ENCODE assay signal across 26 cellular contexts in the genomic region with DNA sequence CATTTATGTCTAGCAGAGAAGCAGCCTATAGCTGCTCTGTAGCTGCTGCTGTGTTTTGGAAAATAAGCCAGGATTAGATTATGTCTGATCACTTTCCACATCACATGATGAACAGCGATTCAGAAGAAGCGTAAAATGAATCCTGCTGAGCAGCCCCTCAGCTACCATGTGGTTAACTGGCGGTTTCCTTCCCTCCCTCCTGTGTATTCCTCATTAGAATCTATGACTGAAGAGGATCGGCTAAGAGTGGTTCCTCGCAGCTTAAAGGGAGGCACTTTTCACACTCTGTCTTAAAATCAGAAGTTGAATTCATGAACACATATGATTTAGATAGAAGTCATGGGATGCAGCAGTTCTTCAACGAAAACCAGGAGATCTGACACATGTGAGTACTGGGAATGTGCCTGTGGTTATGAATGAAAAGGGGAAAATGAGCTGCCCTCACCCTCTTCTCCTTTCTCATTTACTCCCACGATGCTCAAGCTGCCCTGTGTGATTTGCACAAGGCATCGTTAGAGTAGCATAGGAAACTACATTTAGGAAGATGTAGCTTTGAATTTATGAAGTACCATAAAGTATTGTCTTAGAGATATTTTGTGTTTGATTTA. TPM values are rescaled to one million over a fixed set of nuclear protein-coding genes. Genes with fewer than 3 reads are reported as not detected.
DNase-seq lines count a peak whose midpoint lies in the region; ATAC-seq, FAIRE-seq and TF ChIP-seq lines count a peak whose summit lies in the region.
"Had no signal": no experiment of that assay in that cellular context is flagged by ENCODE, and none has a peak within 500 bp of the region (broad histone marks: within the 10 kb centered on the region; RNA-seq: fewer than 3 reads in every experiment).

A gene with protein sequence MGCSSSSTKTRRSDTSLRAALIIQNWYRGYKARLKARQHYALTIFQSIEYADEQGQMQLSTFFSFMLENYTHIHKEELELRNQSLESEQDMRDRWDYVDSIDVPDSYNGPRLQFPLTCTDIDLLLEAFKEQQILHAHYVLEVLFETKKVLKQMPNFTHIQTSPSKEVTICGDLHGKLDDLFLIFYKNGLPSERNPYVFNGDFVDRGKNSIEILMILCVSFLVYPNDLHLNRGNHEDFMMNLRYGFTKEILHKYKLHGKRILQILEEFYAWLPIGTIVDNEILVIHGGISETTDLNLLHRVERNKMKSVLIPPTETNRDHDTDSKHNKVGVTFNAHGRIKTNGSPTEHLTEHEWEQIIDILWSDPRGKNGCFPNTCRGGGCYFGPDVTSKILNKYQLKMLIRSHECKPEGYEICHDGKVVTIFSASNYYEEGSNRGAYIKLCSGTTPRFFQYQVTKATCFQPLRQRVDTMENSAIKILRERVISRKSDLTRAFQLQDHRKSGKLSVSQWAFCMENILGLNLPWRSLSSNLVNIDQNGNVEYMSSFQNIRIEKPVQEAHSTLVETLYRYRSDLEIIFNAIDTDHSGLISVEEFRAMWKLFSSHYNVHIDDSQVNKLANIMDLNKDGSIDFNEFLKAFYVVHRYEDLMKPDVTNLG (plus strand): TSS at position 204 of the 608 bp plus-strand sequence. CDS start 136 bp downstream, at position 340.

- no peak for TF ChIP-seq CTCF in GM13977 (IDR thresholded peaks at IDR 0.05; ENCODE audit: extremely low read depth, insufficient read depth, missing control alignments)
- no peak for TF ChIP-seq CTCF in GM12878 (IDR thresholded peaks at IDR 0.05 in 2 of 3, conservative IDR thresholded peaks at IDR 0.05 in 1 of 3; ENCODE audit: control insufficient read depth in 2 of 3, extremely low read depth in 1 of 3, insufficient read depth in 1 of 3, low read depth in 3 of 3, low read length in 3 of 3)
- TF ChIP-seq CTCF in osteocyte (IDR thresholded peaks at IDR 0.05): no peak

- DNase-seq in GM13977 (ENCODE audit: low spot score) (peak; percentile 24), NCI-H524 treated with DMSO at 0.1 percent for 48 hours (lab: John Stamatoyannopoulos, UW) (peak; percentile 14), GM12878 (ENCODE audit: low read depth, low spot score) (no peak), superior temporal gyrus (ENCODE audit: extremely low spot score) (peak; percentile 27), osteocyte (ENCODE audit: extremely low spot score, unreplicated experiment) (no peak)
- DNase-seq: activated CD4-positive, alpha-beta T cell treated with anti-CD3 and anti-CD28 coated beads, Interleukin-2, amount 10 ng/mL, durations not matched to agents 7 days and 5 days; activated naive CD8-positive, alpha-beta T cell treated with anti-CD3 and anti-CD28 coated beads for 36 hours; Caco-2; EL; immature natural killer cell; left lung; midbrain; NCI-H2029 treated with DMSO at 0.1 percent for 48 hours; NCI-H774; SHP77; spleen; stimulated activated CD4-positive, alpha-beta T cell treated with anti-CD3 and anti-CD28 coated beads, Interleukin-4, amount 100 ng/mL, for 4 hours; stomach; upper lobe of right lung had no signal

- H3K9me3 Mint-ChIP-seq in osteocyte (ENCODE audit: unreplicated experiment): peaks cover 2% of the 10 kb centered on the region
- H3K9me3 Mint-ChIP-seq: activated CD4-positive, alpha-beta T cell treated with anti-CD3 and anti-CD28 coated beads, Interleukin-2, amount 10 ng/mL, durations not matched to agents 7 days and 5 days; activated naive CD8-positive, alpha-beta T cell treated with anti-CD3 and anti-CD28 coated beads for 36 hours; activated T-helper 17 cell treated with anti-CD3 and anti-CD28 coated beads, Interleukin-2, amount 50 U/mL, for 72 hours; immature natural killer cell; neural crest cell had no signal

- in situ Hi-C loops in GM13977 (cut with MboI; ENCODE audit: low pct_unique_long_range_greater_than_20kb, low sequenced_read_pairs, unreplicated experiment): no loop called here
- in situ Hi-C loops in GM12878 (cut with MboI): no loop called here

- H3K27me3 Mint-ChIP-seq in osteocyte (ENCODE audit: unreplicated experiment): no peaks in the 10 kb centered on the region
- H3K27me3 Mint-ChIP-seq: activated CD4-positive, alpha-beta T cell treated with anti-CD3 and anti-CD28 coated beads, Interleukin-2, amount 10 ng/mL, durations not matched to agents 7 days and 5 days; activated naive CD8-positive, alpha-beta T cell treated with anti-CD3 and anti-CD28 coated beads for 36 hours; activated T-helper 17 cell treated with anti-CD3 and anti-CD28 coated beads, Interleukin-2, amount 50 U/mL, for 72 hours had no signal

- H3K79me2 ChIP-seq in GM12878 (ENCODE audit: control insufficient read depth, insufficient read depth, low read length): no peaks in the 10 kb centered on the region

- H3K4me1 ChIP-seq in GM12878 (ENCODE audit: control insufficient read depth, insufficient read depth, low read length): no peaks in the 10 kb centered on the region
- H3K4me1 ChIP-seq: Caco-2, spleen, upper lobe of right lung had no signal

- H3K27me3 ChIP-seq in GM12878 (replicated peaks in 1 of 2; ENCODE audit: control insufficient read depth in 2 of 2, insufficient read depth in 2 of 2, low read length in 1 of 2): no peaks in the 10 kb centered on the region
- H3K27me3 ChIP-seq: spleen, stomach, upper lobe of right lung had no signal

- peaks cover 13% of the 10 kb centered on the region for H3K4me1 Mint-ChIP-seq in osteocyte (ENCODE audit: unreplicated experiment)
- H3K4me1 Mint-ChIP-seq: activated CD4-positive, alpha-beta T cell treated with anti-CD3 and anti-CD28 coated beads, Interleukin-2, amount 10 ng/mL, durations not matched to agents 7 days and 5 days; activated T-helper 17 cell treated with anti-CD3 and anti-CD28 coated beads, Interleukin-2, amount 50 U/mL, for 72 hours; immature natural killer cell; neural crest cell had no signal

- H3K36me3 ChIP-seq in GM12878 (ENCODE audit: control insufficient read depth in 2 of 2, insufficient read depth in 2 of 2, low read length in 1 of 2): no peaks in the 10 kb centered on the region
- H3K36me3 ChIP-seq: left lung, spleen, stomach, upper lobe of right lung had no signal

- H3K4me3 Mint-ChIP-seq in osteocyte (ENCODE audit: unreplicated experiment): no peak within 1 kb of the TSS
- H3K4me3 Mint-ChIP-seq: activated CD4-positive, alpha-beta T cell treated with anti-CD3 and anti-CD28 coated beads, Interleukin-2, amount 10 ng/mL, durations not matched to agents 7 days and 5 days; activated naive CD8-positive, alpha-beta T cell treated with anti-CD3 and anti-CD28 coated beads for 36 hours; activated T-helper 17 cell treated with anti-CD3 and anti-CD28 coated beads, Interleukin-2, amount 50 U/mL, for 72 hours; immature natural killer cell; neural crest cell had no signal

- no peak for FAIRE-seq in GM12878 (lab: Jason Lieb, UNC)
- FAIRE-seq: GM18507, K562 had no signal

- H3K36me3 Mint-ChIP-seq in osteocyte (ENCODE audit: unreplicated experiment): no peaks in the 10 kb centered on the region
- H3K36me3 Mint-ChIP-seq: activated naive CD8-positive, alpha-beta T cell treated with anti-CD3 and anti-CD28 coated beads for 36 hours; immature natural killer cell had no signal

- no TSS peak for BruUV-seq in GM12878 (replicated peaks; lab: Mats Ljungman, UMichigan)

- H3K27ac ChIP-seq in GM12878 (ENCODE audit: control insufficient read depth, insufficient read depth): no peak within 1 kb of the TSS
- H3K27ac ChIP-seq: left lung, spleen, stomach, upper lobe of right lung had no signal

- SMC1A ChIA-PET in GM12878 (lab: Charles Lee; ENCODE audit: uncharacterized antibody, unreplicated experiment): interaction anchor here (0.5 to 1.2 kb wide), 3 partner anchors 28 to 642 kb away, joined by 3 read pairs; no protein-coding TSS in a partner anchor

- intact Hi-C loops in GM12878 (cut with micrococcal nuclease; ENCODE audit: unreplicated experiment): no loop called here

- H3K9ac ChIP-seq in GM12878 (ENCODE audit: control insufficient read depth, insufficient read depth, low read length): no peak within 1 kb of the TSS

- TF ChIP-seq POLR2A in GM12878 (IDR thresholded peaks at IDR 0.05; ENCODE audit: low read depth, low read length): no peak

- CTCF ChIA-PET in GM12878 (lab: Yijun Ruan, JAX): no interaction called here

- H4K20me1 ChIP-seq in GM12878 (ENCODE audit: control insufficient read depth, insufficient read depth): no peaks in the 10 kb centered on the region

- no peak within 1 kb of the TSS for H3K4me3 ChIP-seq in GM12878
- H3K4me3 ChIP-seq: K562, left lung, spleen, stomach, upper lobe of right lung had no signal

- H2AFZ ChIP-seq in GM12878 (ENCODE audit: control insufficient read depth, low read depth, low read length): no peak within 1 kb of the TSS

- TF ChIP-seq RAD21 in GM12878 (IDR thresholded peaks at IDR 0.05; ENCODE audit: insufficient read depth, low read depth, low read length): no peak

- RAD21 ChIA-PET in GM12878 (lab: Charles Lee; ENCODE audit: unreplicated experiment): interaction anchor here (1.6 to 2.0 kb wide), 2 partner anchors 24 to 177 kb away, joined by 4 to 5 read pairs; no protein-coding TSS in a partner anchor

- ATAC-seq in GM12878 (no peak), HG03354 (IDR thresholded peaks at IDR 0.05; ENCODE audit: poor library complexity, severe bottlenecking, unreplicated experiment) (no peak), GM19397 (IDR thresholded peaks at IDR 0.05; ENCODE audit: unreplicated experiment) (no peak)
- ATAC-seq: activated T-helper 17 cell treated with anti-CD3 and anti-CD28 coated beads, Interleukin-2, amount 50 U/mL, for 72 hours; K562; left lung; upper lobe of right lung had no signal

- H3K4me2 ChIP-seq in GM12878 (ENCODE audit: control insufficient read depth, insufficient read depth): no peak within 1 kb of the TSS

- 13% methylated on average over 8 of the region's 8 CpGs for WGBS in GM12878 (ENCODE audit: insufficient coverage, insufficient replicate concordance, low lambda C conversion rate, missing lambda C conversion rate)

- no peak for TF ChIP-seq EP300 in GM12878 (IDR thresholded peaks at IDR 0.05; ENCODE audit: borderline replicate concordance in 1 of 2, control insufficient read depth in 1 of 2, low read depth in 2 of 2, low read length in 2 of 2)

- POLR2A ChIA-PET in GM12878 (lab: Charles Lee): interaction anchor here (1.5 kb wide), 1 partner anchor 16 kb away, joined by 3 read pairs; no protein-coding TSS in a partner anchor

- H3K9me3 ChIP-seq in GM12878 (replicated peaks; ENCODE audit: control insufficient read depth, insufficient read depth, low read length): no peaks in the 10 kb centered on the region
- H3K9me3 ChIP-seq: Caco-2, left lung, stomach, upper lobe of right lung had no signal

- H3K27ac Mint-ChIP-seq in osteocyte (ENCODE audit: unreplicated experiment): no peak within 1 kb of the TSS
- H3K27ac Mint-ChIP-seq: activated CD4-positive, alpha-beta T cell treated with anti-CD3 and anti-CD28 coated beads, Interleukin-2, amount 10 ng/mL, durations not matched to agents 7 days and 5 days; activated naive CD8-positive, alpha-beta T cell treated with anti-CD3 and anti-CD28 coated beads for 36 hours; activated T-helper 17 cell treated with anti-CD3 and anti-CD28 coated beads, Interleukin-2, amount 50 U/mL, for 72 hours; immature natural killer cell had no signal

RNA-seq across cellular contexts. Expression of the gene that starts here (rescaled TPM):
- total RNA-seq in GM12878 (2013; cell fraction: nucleolus; rRNA removed): 2.9 and 3.9 TPM in 2 replicates
- 0.38 and 1.7 TPM in 2 replicates for total RNA-seq in GM12878 (2014; rRNA removed)
- 0.49 and 0.74 TPM in 2 replicates for total RNA-seq in GM12878 (2014; rRNA removed; fragmentation: Illumina TruSeq; extraction: Trizol)
- total RNA-seq in GM12878 (2021): 0.31 and 0.56 TPM in 2 replicates
- polyA plus RNA-seq in GM12878 (2011; ENCODE audit: low read depth): 0.22 TPM
- polyA plus RNA-seq in GM12878 (2011; rRNA removed): 2.2 and 2.7 TPM in 2 replicates
- 0.69 and 0.76 TPM in 2 replicates for polyA plus RNA-seq in GM12878 (2011; cell fraction: cytosol; rRNA removed)
- 1.4 and 1.6 TPM in 2 replicates for polyA plus RNA-seq in GM12878 (2011; cell fraction: nucleus; rRNA removed)
- polyA plus RNA-seq in GM12878 (2012): 0.20 and 0.39 TPM in 2 replicates
- 0.48 and 0.50 TPM in 2 replicates for polyA plus RNA-seq in GM12878 (2014; fragmentation: Illumina TruSeq; extraction: Trizol)
- under 1 TPM; 0.24 to 0.26 TPM for polyA plus RNA-seq in GM12878 (2014; fragmentation: Nextera tagmentation; extraction: Ambion mirVana)
- polyA plus RNA-seq in GM12878 (2014; rRNA removed): 0.29 and 1.0 TPM in 2 replicates
- polyA plus RNA-seq in GM12878 (2016; fragmentation: Nextera tagmentation; extraction: Ambion mirVana): under 1 TPM; 0.58 to 0.84 TPM
- polyA minus RNA-seq in GM12878 (2011; rRNA and poly(A)+ RNA removed): 0.98 and 1.4 TPM in 2 replicates
- polyA minus RNA-seq in GM12878 (2011; cell fraction: cytosol; rRNA and poly(A)+ RNA removed): 0.94 TPM in 1 of 2 replicates, not detected in the other
- 0.85 and 0.86 TPM in 2 replicates for polyA minus RNA-seq in GM12878 (2011; cell fraction: nucleus; rRNA and poly(A)+ RNA removed)
- total RNA-seq in osteocyte: 0.18 and 1.2 TPM in 2 replicates
- total RNA-seq: activated CD4-positive, alpha-beta T cell treated with anti-CD3 and anti-CD28 coated beads, Interleukin-2, amount 10 ng/mL, durations not matched to agents 7 days and 5 days; activated naive CD8-positive, alpha-beta T cell treated with anti-CD3 and anti-CD28 coated beads for 36 hours; K562; T-helper 1 cell treated with Interleukin-12 subunit alpha and Interleukin-12 subunit beta and Interleukin-4 antibody, amounts not matched to agents 30 ng/mL and 1 ng/mL, for 36 hours had no signal
- polyA plus RNA-seq: K562 had no signal

Comparison
In these comparisons a context has a peak if more than half of its experiments do, and no peak if none do; other contexts are left out.
1. DNase-seq: peak in GM13977 (single experiment), NCI-H524 treated with DMSO at 0.1 percent for 48 hours (single experiment) and superior temporal gyrus (single experiment); none in GM12878 (single experiment) and osteocyte (single experiment).